In the genomic region with DNA sequence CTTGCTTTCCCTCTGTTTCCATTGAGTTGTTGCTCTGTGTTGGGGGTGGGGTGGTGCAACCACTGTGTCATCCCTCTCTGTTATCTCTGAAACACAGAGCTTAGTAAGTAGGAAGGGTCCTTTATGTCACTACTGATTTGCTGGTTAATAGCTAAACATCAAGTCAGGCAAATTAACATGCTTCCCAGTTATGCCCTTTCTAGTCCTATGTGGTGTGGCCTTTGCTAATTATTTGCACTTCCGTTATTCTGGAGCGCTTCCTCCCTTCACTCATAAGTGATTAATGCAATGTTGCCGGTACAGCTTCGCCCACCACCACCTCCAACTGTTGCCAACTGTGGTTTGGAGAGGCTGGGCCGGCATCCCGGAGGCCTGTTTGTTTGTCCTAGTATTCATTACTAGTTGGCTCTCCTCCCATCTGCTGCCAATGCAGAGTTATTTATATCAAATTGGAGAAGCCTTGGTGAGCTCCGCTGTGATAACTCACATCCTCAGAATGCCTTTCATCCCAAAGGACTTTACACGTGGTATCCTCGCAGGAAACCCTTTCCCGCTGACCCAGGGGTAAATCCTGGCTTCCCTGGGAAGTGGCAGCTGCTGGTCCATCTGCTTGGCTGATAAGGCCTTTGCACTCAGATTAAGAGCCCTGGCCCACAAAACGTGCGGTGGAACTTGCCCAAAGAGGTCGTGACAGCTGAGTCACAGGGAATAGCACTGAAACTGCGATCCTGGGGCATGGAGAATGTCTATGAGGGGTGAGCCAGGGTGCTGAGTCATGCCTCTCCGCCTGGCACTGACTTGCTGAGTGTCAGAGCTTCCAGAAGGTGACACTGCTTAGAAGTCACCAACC, we compare ENCODE assay signal across 1 cellular context.
TF ChIP-seq lines count a peak whose summit lies in the region.

No MANE protein-coding gene starts in this region.

TF ChIP-seq in HEK293, 187 proteins besides CTCF, POLR2A, EP300 and RAD21 (continued from another document):
- no peak for TF ChIP-seq ZNF518A (tag by site-specific recombination; conservative IDR thresholded peaks at IDR 0.05; ENCODE audit: low read depth)
- 0 out of 2 replicates have a peak, but pooled peaks have one; percentile 27 for TF ChIP-seq OSR2 (tag by site-specific recombination; IDR thresholded peaks at IDR 0.05)
- TF ChIP-seq, protein P1, sequence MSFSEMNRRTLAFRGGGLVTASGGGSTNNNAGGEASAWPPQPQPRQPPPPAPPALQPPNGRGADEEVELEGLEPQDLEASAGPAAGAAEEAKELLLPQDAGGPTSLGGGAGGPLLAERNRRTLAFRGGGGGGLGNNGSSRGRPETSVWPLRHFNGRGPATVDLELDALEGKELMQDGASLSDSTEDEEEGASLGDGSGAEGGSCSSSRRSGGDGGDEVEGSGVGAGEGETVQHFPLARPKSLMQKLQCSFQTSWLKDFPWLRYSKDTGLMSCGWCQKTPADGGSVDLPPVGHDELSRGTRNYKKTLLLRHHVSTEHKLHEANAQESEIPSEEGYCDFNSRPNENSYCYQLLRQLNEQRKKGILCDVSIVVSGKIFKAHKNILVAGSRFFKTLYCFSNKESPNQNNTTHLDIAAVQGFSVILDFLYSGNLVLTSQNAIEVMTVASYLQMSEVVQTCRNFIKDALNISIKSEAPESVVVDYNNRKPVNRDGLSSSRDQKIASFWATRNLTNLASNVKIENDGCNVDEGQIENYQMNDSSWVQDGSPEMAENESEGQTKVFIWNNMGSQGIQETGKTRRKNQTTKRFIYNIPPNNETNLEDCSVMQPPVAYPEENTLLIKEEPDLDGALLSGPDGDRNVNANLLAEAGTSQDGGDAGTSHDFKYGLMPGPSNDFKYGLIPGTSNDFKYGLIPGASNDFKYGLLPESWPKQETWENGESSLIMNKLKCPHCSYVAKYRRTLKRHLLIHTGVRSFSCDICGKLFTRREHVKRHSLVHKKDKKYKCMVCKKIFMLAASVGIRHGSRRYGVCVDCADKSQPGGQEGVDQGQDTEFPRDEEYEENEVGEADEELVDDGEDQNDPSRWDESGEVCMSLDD (tag by site-specific recombination; IDR thresholded peaks at IDR 0.05) = 0 out of 2 replicates have a peak, but pooled peaks have one; percentile 45
- no peak for TF ChIP-seq FEZF1 (tag by site-specific recombination; IDR thresholded peaks at IDR 0.05)
- peak; percentile 84 for TF ChIP-seq ZFHX2 (tag by site-specific recombination; conservative IDR thresholded peaks at IDR 0.05)
- 0 out of 2 replicates have a peak, but pooled peaks have one; percentile 32 for TF ChIP-seq EGR2 (tag by site-specific recombination; IDR thresholded peaks at IDR 0.05; ENCODE audit: low read depth)
- peak; percentile 56 for TF ChIP-seq ZNF600 (tag by site-specific recombination; IDR thresholded peaks at IDR 0.05)
- TF ChIP-seq SCRT2 (tag by site-specific recombination; IDR thresholded peaks at IDR 0.05) = 0 out of 2 replicates have a peak, but pooled peaks have one; percentile 21
- TF ChIP-seq ZNF335 (tag by site-specific recombination; conservative IDR thresholded peaks at IDR 0.05) = peak; percentile 48
- TF ChIP-seq ZNF692 (tag by site-specific recombination; IDR thresholded peaks at IDR 0.05) = 0 out of 2 replicates have a peak, but pooled peaks have one; percentile 51
TF ChIP-seq in HEK293: peak in this region for 14.
